8 cellular contexts compared by ENCODE assay signal in genomic region chr7:18345641-18346234, GRCh38.
DNase-seq lines count a peak whose midpoint lies in the region; ATAC-seq and TF ChIP-seq lines count a peak whose summit lies in the region.

No MANE protein-coding gene starts in this region.

- DNase-seq in activated CD4-positive, alpha-beta T cell treated with anti-CD3 and anti-CD28 coated beads for 36 hours = peak; percentile 49
- DNase-seq in activated CD4-positive, alpha-beta T cell treated with anti-CD3 and anti-CD28 coated beads for 1 hour = no peak
- DNase-seq in HCEC 1CT (peak; percentile 56), NCI-H2029 (lab: John Stamatoyannopoulos, UW) (peak; percentile 21), UCSD-AML1 (lab: John Stamatoyannopoulos, UW; ENCODE audit: unreplicated experiment) (peak; percentile 9), fibroblast of the aortic adventitia (ENCODE audit: low read depth) (peak; percentile 69), ovary (peak in 1 of 5 donors; percentile 17)

- no peak for TF ChIP-seq EP300 in ovary (IDR thresholded peaks at IDR 0.05)

- intact Hi-C loops in activated CD4-positive, alpha-beta T cell treated with anti-CD3 and anti-CD28 coated beads for 36 hours (cut with DNase I, micrococcal nuclease) = loop anchor here (1.0 to 5.0 kb wide), 5 partner anchors 281 to 664 kb away; no protein-coding TSS in a partner anchor
- intact Hi-C loops in ovary (cut with DNase I) = no loop called here

- H3K27me3 ChIP-seq in ovary = no peaks in the 10 kb centered on the region

- H3K27ac Mint-ChIP-seq in activated CD4-positive, alpha-beta T cell treated with anti-CD3 and anti-CD28 coated beads for 36 hours = no peak overlapping the region

- peak; percentile 81 for TF ChIP-seq CTCF in fibroblast of the aortic adventitia (IDR thresholded peaks at IDR 0.05; ENCODE audit: insufficient read depth, low read length)
- peak in 2 of 3 donors; percentile 22 to 34 for TF ChIP-seq CTCF in ovary (IDR thresholded peaks at IDR 0.05)

- H3K9me3 Mint-ChIP-seq in activated CD4-positive, alpha-beta T cell treated with anti-CD3 and anti-CD28 coated beads for 36 hours (ENCODE audit: low read depth) = no peaks in the 10 kb centered on the region

- H3K27ac ChIP-seq in ovary = no peak overlapping the region

- peak; percentile 33 for ATAC-seq in activated CD4-positive, alpha-beta T cell treated with anti-CD3 and anti-CD28 coated beads for 36 hours
- no peak for ATAC-seq in GM19023 (IDR thresholded peaks at IDR 0.05; ENCODE audit: unreplicated experiment)

- TF ChIP-seq POLR2A in ovary (IDR thresholded peaks at IDR 0.05) = no peak

- H3K9me3 ChIP-seq in ovary = no peaks in the 10 kb centered on the region

- WGBS in ovary, 3 donors = 14 to 16% (median 15%) methylated on average over 3 of the region's 3 CpGs

- CTCF ChIA-PET in activated CD4-positive, alpha-beta T cell treated with anti-CD3 and anti-CD28 coated beads for 36 hours (lab: Charles Lee) = interaction anchor here (0.7 to 2.9 kb wide), 8 partner anchors 13 to 1162 kb away, joined by 3 to 20 read pairs (median 5); no protein-coding TSS in a partner anchor

- no peaks in the 10 kb centered on the region for H3K36me3 Mint-ChIP-seq in activated CD4-positive, alpha-beta T cell treated with anti-CD3 and anti-CD28 coated beads for 36 hours (ENCODE audit: low read depth)

- H3K4me3 ChIP-seq in fibroblast of the aortic adventitia (ENCODE audit: low read depth, low read length) (no peak overlapping the region), ovary (no peak overlapping the region)

- no peaks in the 10 kb centered on the region for H3K4me1 Mint-ChIP-seq in activated CD4-positive, alpha-beta T cell treated with anti-CD3 and anti-CD28 coated beads for 36 hours

- H3K36me3 ChIP-seq in ovary = no peaks in the 10 kb centered on the region

- H3K4me1 ChIP-seq in ovary (ENCODE audit: insufficient read depth) = no peaks in the 10 kb centered on the region

- H3K4me3 Mint-ChIP-seq in activated CD4-positive, alpha-beta T cell treated with anti-CD3 and anti-CD28 coated beads for 36 hours = no peak overlapping the region

- peaks cover 5% of the 10 kb centered on the region for H3K27me3 Mint-ChIP-seq in activated CD4-positive, alpha-beta T cell treated with anti-CD3 and anti-CD28 coated beads for 36 hours

- POLR2A ChIA-PET in activated CD4-positive, alpha-beta T cell treated with anti-CD3 and anti-CD28 coated beads for 36 hours (lab: Charles Lee) = no interaction called here

Comparison
In these comparisons a context has a peak if more than half of its experiments do, and no peak if none do; other contexts are left out.
1. intact Hi-C loops: an anchor here in activated CD4-positive, alpha-beta T cell treated with anti-CD3 and anti-CD28 coated beads for 36 hours (1.0 to 5.0 kb wide); none called in ovary.